Comparison of ENCODE assay signal across 10 cellular contexts in the genomic region with DNA sequence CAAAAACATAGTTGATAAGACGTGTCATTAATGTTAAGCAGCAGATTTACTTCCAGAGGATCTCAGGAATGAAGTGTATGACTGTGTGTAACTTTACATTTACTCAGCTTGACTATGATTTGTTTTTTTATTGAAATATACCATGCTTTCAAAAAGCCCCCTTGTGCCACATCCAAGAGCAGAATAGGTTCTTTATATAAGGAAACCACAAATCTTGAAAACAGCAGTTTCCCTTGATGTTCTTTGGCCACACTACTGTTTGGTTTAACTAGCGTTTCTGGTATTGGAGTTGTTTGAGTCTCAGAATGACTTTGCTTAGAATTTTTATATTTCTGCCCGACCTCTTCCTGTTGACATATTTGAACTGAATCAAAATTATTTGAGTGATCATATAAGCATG. TPM values are rescaled to one million over a fixed set of nuclear protein-coding genes. Genes with fewer than 3 reads are reported as not detected.
DNase-seq lines count a peak whose midpoint lies in the region; ATAC-seq and FAIRE-seq lines count a peak whose summit lies in the region.
"Had no signal": no experiment of that assay in that cellular context is flagged by ENCODE, and none has a peak within 500 bp of the region (broad histone marks: within the 10 kb centered on the region; RNA-seq: fewer than 3 reads in every experiment).

No MANE protein-coding gene starts in this region.

- H3K4me3 Mint-ChIP-seq in activated CD4-positive, alpha-beta T cell treated with anti-CD3 and anti-CD28 coated beads, Interleukin-2, amount 10 ng/mL, durations not matched to agents 7 days and 5 days, result peak overlapping the region; percentile 33
- peak overlapping the region; percentile 10 for H3K4me3 Mint-ChIP-seq in T-helper 1 cell treated with Interleukin-12 subunit alpha and Interleukin-12 subunit beta and Interleukin-4 antibody, amounts not matched to agents 30 μg/mL and 1 μg/mL, for 36 hours

- H3K27me3 ChIP-seq in small intestine (ENCODE audit: control insufficient read depth in 2 of 2, insufficient read depth in 2 of 2, low read length in 2 of 2), result no peaks in the 10 kb centered on the region
- H3K27me3 ChIP-seq: ascending aorta had no signal

- H3K9me3 ChIP-seq in small intestine (ENCODE audit: control insufficient read depth, low read depth), result no peaks in the 10 kb centered on the region
- H3K9me3 ChIP-seq: ascending aorta had no signal

- no peaks in the 10 kb centered on the region for H3K36me3 ChIP-seq in small intestine (ENCODE audit: control insufficient read depth in 2 of 2, insufficient read depth in 2 of 2, low read length in 2 of 2)
- H3K36me3 ChIP-seq: ascending aorta had no signal

- ATAC-seq in HG02798 (IDR thresholded peaks at IDR 0.05; ENCODE audit: poor library complexity, unreplicated experiment), result peak; percentile 60

- H3K4me1 ChIP-seq in small intestine (ENCODE audit: control insufficient read depth in 2 of 2, insufficient read depth in 1 of 2, low read depth in 1 of 2, low read length in 1 of 2), result peaks cover 0 to 4% of the 10 kb centered on the region in 2 donors

- FAIRE-seq in small intestine (lab: Jason Lieb, UNC), result no peak
- FAIRE-seq: frontal cortex had no signal

- peak overlapping the region; percentile 90 for H3K27ac Mint-ChIP-seq in activated CD4-positive, alpha-beta T cell treated with anti-CD3 and anti-CD28 coated beads, Interleukin-2, amount 10 ng/mL, durations not matched to agents 7 days and 5 days
- peak overlapping the region; percentile 54 for H3K27ac Mint-ChIP-seq in T-helper 1 cell treated with Interleukin-12 subunit alpha and Interleukin-12 subunit beta and Interleukin-4 antibody, amounts not matched to agents 30 μg/mL and 1 μg/mL, for 36 hours

- no peak overlapping the region for H3K4me3 ChIP-seq in small intestine (ENCODE audit: low read depth in 1 of 2, low read length in 2 of 2)
- H3K4me3 ChIP-seq: ascending aorta had no signal

- H3K27ac ChIP-seq in small intestine (ENCODE audit: low read depth in 1 of 2, low read length in 1 of 2), result no peak overlapping the region
- H3K27ac ChIP-seq: ascending aorta had no signal

- peaks cover 64% of the 10 kb centered on the region for H3K36me3 Mint-ChIP-seq in activated CD4-positive, alpha-beta T cell treated with anti-CD3 and anti-CD28 coated beads, Interleukin-2, amount 10 ng/mL, durations not matched to agents 7 days and 5 days (ENCODE audit: low read depth)
- H3K36me3 Mint-ChIP-seq in T-helper 1 cell treated with Interleukin-12 subunit alpha and Interleukin-12 subunit beta and Interleukin-4 antibody, amounts not matched to agents 30 μg/mL and 1 μg/mL, for 36 hours (ENCODE audit: low read depth), result peaks cover 39% of the 10 kb centered on the region

- 45 to 70% (median 57%) methylated on average over 3 of the region's 3 CpGs for WGBS in small intestine, 3 donors

- peak; percentile 65 for DNase-seq in activated CD4-positive, alpha-beta T cell treated with anti-CD3 and anti-CD28 coated beads, Interleukin-2, amount 10 ng/mL, durations not matched to agents 7 days and 5 days
- no peak for DNase-seq in activated CD4-positive, alpha-beta T cell treated with anti-CD3 and anti-CD28 coated beads for 1 hour
- DNase-seq in small intestine (peak; percentile 18), NCI-H1092 treated with DMSO at 0.1 percent for 48 hours (lab: John Stamatoyannopoulos, UW) (no peak), activated gamma-delta T cell (lab: John Stamatoyannopoulos, UW) (no peak), SHP77 treated with DMSO at 0.1 percent for 48 hours (lab: John Stamatoyannopoulos, UW) (no peak)

- CTCF ChIA-PET in activated CD4-positive, alpha-beta T cell treated with anti-CD3 and anti-CD28 coated beads, Interleukin-2, amount 10 ng/mL, durations not matched to agents 7 days and 5 days (lab: Charles Lee), result interaction anchor here (1.4 kb wide), 1 partner anchor 14 kb away, joined by 3 read pairs; no protein-coding TSS in a partner anchor

- H3K4me1 Mint-ChIP-seq in activated CD4-positive, alpha-beta T cell treated with anti-CD3 and anti-CD28 coated beads, Interleukin-2, amount 10 ng/mL, durations not matched to agents 7 days and 5 days, result peaks cover 91% of the 10 kb centered on the region
- peaks cover 70% of the 10 kb centered on the region for H3K4me1 Mint-ChIP-seq in T-helper 1 cell treated with Interleukin-12 subunit alpha and Interleukin-12 subunit beta and Interleukin-4 antibody, amounts not matched to agents 30 μg/mL and 1 μg/mL, for 36 hours (ENCODE audit: low read depth)

- POLR2A ChIA-PET in activated CD4-positive, alpha-beta T cell treated with anti-CD3 and anti-CD28 coated beads, Interleukin-2, amount 10 ng/mL, durations not matched to agents 7 days and 5 days (lab: Charles Lee), result no interaction called here

- peaks cover 21% of the 10 kb centered on the region for H3K9me3 Mint-ChIP-seq in activated CD4-positive, alpha-beta T cell treated with anti-CD3 and anti-CD28 coated beads, Interleukin-2, amount 10 ng/mL, durations not matched to agents 7 days and 5 days
- H3K9me3 Mint-ChIP-seq in T-helper 1 cell treated with Interleukin-12 subunit alpha and Interleukin-12 subunit beta and Interleukin-4 antibody, amounts not matched to agents 30 μg/mL and 1 μg/mL, for 36 hours, result no peaks in the 10 kb centered on the region

- no peaks in the 10 kb centered on the region for H3K27me3 Mint-ChIP-seq in activated CD4-positive, alpha-beta T cell treated with anti-CD3 and anti-CD28 coated beads, Interleukin-2, amount 10 ng/mL, durations not matched to agents 7 days and 5 days
- H3K27me3 Mint-ChIP-seq in T-helper 1 cell treated with Interleukin-12 subunit alpha and Interleukin-12 subunit beta and Interleukin-4 antibody, amounts not matched to agents 30 μg/mL and 1 μg/mL, for 36 hours (ENCODE audit: low read depth), result no peaks in the 10 kb centered on the region

RNA-seq across cellular contexts. Expression of a gene that starts 25.0 kb away (rescaled TPM):
- total RNA-seq in activated CD4-positive, alpha-beta T cell treated with anti-CD3 and anti-CD28 coated beads, Interleukin-2, amount 10 ng/mL, durations not matched to agents 7 days and 5 days, result 10 to 100 TPM; 45.0 to 55.2 TPM
- 1 to 10 TPM in 1 of 3 donors, under 1 TPM in 2; 0.22 to 3.2 (median 0.81) TPM for polyA plus RNA-seq in small intestine

Comparison
In these comparisons a context has a peak if more than half of its experiments do, and no peak if none do; other contexts are left out.
1. DNase-seq: peak in activated CD4-positive, alpha-beta T cell treated with anti-CD3 and anti-CD28 coated beads, Interleukin-2, amount 10 ng/mL, durations not matched to agents 7 days and 5 days (single experiment) and small intestine (single experiment); none in activated CD4-positive, alpha-beta T cell treated with anti-CD3 and anti-CD28 coated beads for 1 hour (single experiment), NCI-H1092 treated with DMSO at 0.1 percent for 48 hours (single experiment), activated gamma-delta T cell (single experiment) and SHP77 treated with DMSO at 0.1 percent for 48 hours (single experiment).